Comparison of ENCODE assay signal across 8 cellular contexts in the genomic region with DNA sequence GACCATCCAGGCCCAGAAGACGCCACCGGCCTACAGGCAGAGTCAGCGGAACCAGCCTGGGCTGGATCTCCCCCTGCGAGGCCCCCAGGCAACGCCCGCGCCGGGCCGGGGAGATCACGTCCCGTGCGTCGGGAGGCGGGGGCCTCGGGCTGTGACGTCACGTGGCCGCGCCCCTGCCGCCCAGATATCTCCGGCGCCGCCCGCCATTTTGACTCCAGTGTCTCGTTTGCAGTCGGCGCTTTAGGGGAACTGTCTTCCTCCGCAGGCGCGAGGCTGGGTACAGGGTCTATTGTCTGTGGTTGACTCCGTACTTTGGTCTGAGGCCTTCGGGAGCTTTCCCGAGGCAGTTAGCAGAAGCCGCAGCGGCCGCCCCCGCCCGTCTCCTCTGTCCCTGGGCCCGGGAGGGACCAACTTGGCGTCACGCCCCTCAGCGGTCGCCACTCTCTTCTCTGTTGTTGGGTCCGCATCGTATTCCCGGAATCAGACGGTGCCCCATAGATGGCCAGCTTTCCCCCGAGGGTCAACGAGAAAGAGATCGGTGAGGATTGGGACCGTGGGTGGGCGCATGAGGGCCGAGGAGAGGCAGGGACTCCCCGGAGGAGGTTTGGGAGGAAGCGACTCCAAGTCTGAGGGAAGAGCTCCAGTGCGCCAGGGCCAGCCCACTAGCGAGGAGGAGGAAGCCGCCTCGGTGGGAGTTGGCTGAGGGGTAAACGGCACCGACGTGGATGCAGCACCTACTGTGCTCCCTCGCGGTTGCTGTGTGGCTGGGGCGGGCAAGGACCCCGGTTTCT. TPM values are rescaled to one million over a fixed set of nuclear protein-coding genes. Genes with fewer than 3 reads are reported as not detected.
A peak's percentile ranks its signal among the peaks of the same experiment; 100 is the strongest.
DNase-seq lines count a peak whose midpoint lies in the region; ATAC-seq and TF ChIP-seq lines count a peak whose summit lies in the region.

A gene with protein sequence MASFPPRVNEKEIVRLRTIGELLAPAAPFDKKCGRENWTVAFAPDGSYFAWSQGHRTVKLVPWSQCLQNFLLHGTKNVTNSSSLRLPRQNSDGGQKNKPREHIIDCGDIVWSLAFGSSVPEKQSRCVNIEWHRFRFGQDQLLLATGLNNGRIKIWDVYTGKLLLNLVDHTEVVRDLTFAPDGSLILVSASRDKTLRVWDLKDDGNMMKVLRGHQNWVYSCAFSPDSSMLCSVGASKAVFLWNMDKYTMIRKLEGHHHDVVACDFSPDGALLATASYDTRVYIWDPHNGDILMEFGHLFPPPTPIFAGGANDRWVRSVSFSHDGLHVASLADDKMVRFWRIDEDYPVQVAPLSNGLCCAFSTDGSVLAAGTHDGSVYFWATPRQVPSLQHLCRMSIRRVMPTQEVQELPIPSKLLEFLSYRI (plus strand): TSS at position 217 of the 791 bp plus-strand sequence. CDS start 282 bp downstream, at position 499.

- peak; percentile 91 to 94 (median 93) for DNase-seq in CD4-positive, alpha-beta memory T cell
- DNase-seq in NCI-H774 (lab: John Stamatoyannopoulos, UW), result peak; percentile 90
- DNase-seq in activated CD4-positive, alpha-beta memory T cell treated with anti-CD3 and anti-CD28 coated beads for 36 hours, result peak; percentile 94
- peak; percentile 74 to 91 for DNase-seq in dermis microvascular lymphatic vessel endothelial cell (ENCODE audit: low read depth in 2 of 2)
- peak; percentile 93 to 95 (median 94) for DNase-seq in right lobe of liver
- DNase-seq in stimulated activated CD4-positive, alpha-beta T cell treated with anti-CD3 and anti-CD28 coated beads, Interleukin-4, amount 100 ng/mL, for 24 hours, result peak; percentile 91

- TF ChIP-seq CTCF in right lobe of liver (IDR thresholded peaks at IDR 0.05), result peak in 1 of 4 donors; percentile 9

- H3K27ac ChIP-seq in CD4-positive, alpha-beta memory T cell (ENCODE audit: low read depth, low read length), result peak within 1 kb of the TSS; percentile 99
- peak within 1 kb of the TSS; percentile 96 to 99 (median 96) for H3K27ac ChIP-seq in right lobe of liver

- peak within 1 kb of the TSS; percentile 93 to 100 (median 97) for H3K4me3 Mint-ChIP-seq in CD4-positive, alpha-beta memory T cell
- peak within 1 kb of the TSS; percentile 99 for H3K4me3 Mint-ChIP-seq in activated CD4-positive, alpha-beta memory T cell treated with anti-CD3 and anti-CD28 coated beads for 36 hours

- peaks cover 46% of the 10 kb centered on the region for H3K4me1 ChIP-seq in CD4-positive, alpha-beta memory T cell (ENCODE audit: insufficient read depth, low read length)
- H3K4me1 ChIP-seq in right lobe of liver, result peaks cover 0 to 14% (median 2%) of the 10 kb centered on the region in 4 donors

- H3K4me1 Mint-ChIP-seq in CD4-positive, alpha-beta memory T cell, result peaks cover 24 to 55% (median 34%) of the 10 kb centered on the region in 4 donors
- peaks cover 39% of the 10 kb centered on the region for H3K4me1 Mint-ChIP-seq in activated CD4-positive, alpha-beta memory T cell treated with anti-CD3 and anti-CD28 coated beads for 36 hours (ENCODE audit: low read depth)

- intact Hi-C loops in CD4-positive, alpha-beta memory T cell (cut with micrococcal nuclease), result loop anchor here (1.0 to 5.0 kb wide), 6 partner anchors 38 to 307 kb away; a partner anchor contains a TSS
- intact Hi-C loops in activated CD4-positive, alpha-beta memory T cell treated with anti-CD3 and anti-CD28 coated beads for 36 hours (cut with micrococcal nuclease), result loop anchor here (1.0 to 5.0 kb wide), 4 partner anchors 38 to 179 kb away; no protein-coding TSS in a partner anchor
- intact Hi-C loops in right lobe of liver (cut with DNase I), result no loop called here

- H3K36me3 Mint-ChIP-seq in CD4-positive, alpha-beta memory T cell, result peaks cover 0 to 18% of the 10 kb centered on the region in 2 donors
- peaks cover 15% of the 10 kb centered on the region for H3K36me3 Mint-ChIP-seq in activated CD4-positive, alpha-beta memory T cell treated with anti-CD3 and anti-CD28 coated beads for 36 hours

- CTCF ChIA-PET in CD4-positive, alpha-beta memory T cell (lab: Charles Lee; ENCODE audit: partially characterized antibody), result interaction anchor here (1.0 to 4.1 kb wide), 10 partner anchors 9 to 513 kb away, joined by 3 to 26 read pairs (median 6); no protein-coding TSS in a partner anchor
- CTCF ChIA-PET in activated CD4-positive, alpha-beta memory T cell treated with anti-CD3 and anti-CD28 coated beads for 36 hours (lab: Charles Lee), result interaction anchor here (0.7 to 4.8 kb wide), 13 partner anchors 15 to 357 kb away, joined by 3 to 47 read pairs (median 3); no protein-coding TSS in a partner anchor

- peak; percentile 97 for TF ChIP-seq POLR2A in right lobe of liver (IDR thresholded peaks at IDR 0.05)

- POLR2A ChIA-PET in CD4-positive, alpha-beta memory T cell (lab: Charles Lee; ENCODE audit: partially characterized antibody), result interaction anchor here (0.6 to 3.4 kb wide), 35 partner anchors 9 to 514 kb away, joined by 3 to 45 read pairs (median 4); a partner anchor contains a TSS
- POLR2A ChIA-PET in activated CD4-positive, alpha-beta memory T cell treated with anti-CD3 and anti-CD28 coated beads for 36 hours (lab: Charles Lee), result interaction anchor here (0.6 to 3.6 kb wide), 14 partner anchors 9 to 250 kb away, joined by 3 to 12 read pairs (median 4); a partner anchor contains a TSS

- no peaks in the 10 kb centered on the region for H3K27me3 ChIP-seq in CD4-positive, alpha-beta memory T cell (ENCODE audit: insufficient read depth, low read length)
- no peaks in the 10 kb centered on the region for H3K27me3 ChIP-seq in right lobe of liver

- peak within 1 kb of the TSS; percentile 96 to 98 for H3K4me3 ChIP-seq in CD4-positive, alpha-beta memory T cell (ENCODE audit: low read length in 2 of 2)
- peak within 1 kb of the TSS; percentile 81 to 86 (median 82) for H3K4me3 ChIP-seq in right lobe of liver

- peaks cover 0 to 1% of the 10 kb centered on the region in 2 donors for H3K27me3 Mint-ChIP-seq in CD4-positive, alpha-beta memory T cell
- no peaks in the 10 kb centered on the region for H3K27me3 Mint-ChIP-seq in activated CD4-positive, alpha-beta memory T cell treated with anti-CD3 and anti-CD28 coated beads for 36 hours

- under 1% methylated on average over 25 of the region's 66 CpGs for WGBS in right lobe of liver (ENCODE audit: insufficient coverage, low coverage, low lambda C conversion rate, missing lambda C conversion rate)

- no peaks in the 10 kb centered on the region for H3K36me3 ChIP-seq in CD4-positive, alpha-beta memory T cell (ENCODE audit: insufficient read depth, low read length)
- H3K36me3 ChIP-seq in right lobe of liver, result no peaks in the 10 kb centered on the region

- H3K27ac Mint-ChIP-seq in CD4-positive, alpha-beta memory T cell, result peak within 1 kb of the TSS; percentile 88 to 100 (median 100)
- peak within 1 kb of the TSS; percentile 100 for H3K27ac Mint-ChIP-seq in activated CD4-positive, alpha-beta memory T cell treated with anti-CD3 and anti-CD28 coated beads for 36 hours

- peaks cover 0 to 4% (median 0%) of the 10 kb centered on the region in 8 donors for H3K9me3 Mint-ChIP-seq in CD4-positive, alpha-beta memory T cell
- H3K9me3 Mint-ChIP-seq in activated CD4-positive, alpha-beta memory T cell treated with anti-CD3 and anti-CD28 coated beads for 36 hours, result no peaks in the 10 kb centered on the region

- ATAC-seq in GM19452 (IDR thresholded peaks at IDR 0.05; ENCODE audit: unreplicated experiment) (peak; percentile 76), HG03575 (IDR thresholded peaks at IDR 0.05; ENCODE audit: extremely low read depth, insufficient number of reproducible peaks, low FRiP score, unreplicated experiment) (peak; percentile 37), right lobe of liver (peak; percentile 89 to 94 (median 92))

- no peaks in the 10 kb centered on the region for H3K9me3 ChIP-seq in CD4-positive, alpha-beta memory T cell (ENCODE audit: control insufficient read depth in 1 of 2, low read length in 2 of 2)
- H3K9me3 ChIP-seq in right lobe of liver, result no peaks in the 10 kb centered on the region

RNA-seq across cellular contexts. Expression of the gene that starts here (rescaled TPM):
- total RNA-seq in CD4-positive, alpha-beta memory T cell, result 100 to 1,000 TPM; 122 to 130 TPM
- 100 to 1,000 TPM; 152 to 157 TPM for polyA plus RNA-seq in CD4-positive, alpha-beta memory T cell
- 100 to 1,000 TPM; 135 to 147 TPM for total RNA-seq in activated CD4-positive, alpha-beta memory T cell treated with anti-CD3 and anti-CD28 coated beads for 36 hours
- 257 and 821 TPM in 2 replicates for total RNA-seq in dermis microvascular lymphatic vessel endothelial cell
- total RNA-seq in right lobe of liver, result 10 to 100 TPM; 28.3 to 97.6 (median 35.0) TPM

Comparison
In these comparisons a context has a peak if more than half of its experiments do, and no peak if none do; other contexts are left out.
1. Peak in every context shown above with its lines: DNase-seq, ATAC-seq, H3K4me3 ChIP-seq and H3K27ac ChIP-seq.
2. ATAC-seq: peak in every context shown above with its lines; median percentile 92 in right lobe of liver; 76 in GM19452; 37 in HG03575.
3. intact Hi-C loops: an anchor here in CD4-positive, alpha-beta memory T cell (1.0 to 5.0 kb wide) and activated CD4-positive, alpha-beta memory T cell treated with anti-CD3 and anti-CD28 coated beads for 36 hours (1.0 to 5.0 kb wide); none called in right lobe of liver.